In genomic region chr4:155787113-155787710, GRCh38 we compare ENCODE assay signal across 8 cellular contexts. TPM values are rescaled to one million over a fixed set of nuclear protein-coding genes. Genes with fewer than 3 reads are reported as not detected.
DNase-seq lines count a peak whose midpoint lies in the region; ATAC-seq and TF ChIP-seq lines count a peak whose summit lies in the region.

No MANE protein-coding gene starts in this region.

- no peaks in the 10 kb centered on the region for H3K36me3 Mint-ChIP-seq in CD4-positive, alpha-beta memory T cell
- no peaks in the 10 kb centered on the region for H3K36me3 Mint-ChIP-seq in activated CD8-positive, alpha-beta T cell treated with anti-CD3 and anti-CD28 coated beads for 36 hours (ENCODE audit: low read depth)
- no peaks in the 10 kb centered on the region for H3K36me3 Mint-ChIP-seq in stimulated activated effector memory CD8-positive, alpha-beta T cell treated with anti-CD3 and anti-CD28 coated beads, Interleukin-12 subunit alpha, Interleukin-12 subunit beta, amount 100 ng/mL, for 72 hours

- POLR2A ChIA-PET in CD4-positive, alpha-beta memory T cell (lab: Charles Lee; ENCODE audit: partially characterized antibody) = interaction anchor here (0.6 kb wide), 1 partner anchor 1346 kb away, joined by 4 read pairs; no protein-coding TSS in a partner anchor
- POLR2A ChIA-PET in activated CD8-positive, alpha-beta T cell treated with anti-CD3 and anti-CD28 coated beads for 36 hours (lab: Charles Lee) = no interaction called here

- no peaks in the 10 kb centered on the region for H3K9me3 ChIP-seq in CD4-positive, alpha-beta memory T cell (ENCODE audit: control insufficient read depth in 1 of 2, low read length in 2 of 2)
- H3K9me3 ChIP-seq in right atrium auricular region = no peaks in the 10 kb centered on the region

- ATAC-seq in GM18858 (IDR thresholded peaks at IDR 0.05; ENCODE audit: unreplicated experiment) (peak; percentile 97), HG02943 (IDR thresholded peaks at IDR 0.05; ENCODE audit: low read depth, unreplicated experiment) (peak; percentile 93)
- peak; percentile 87 for ATAC-seq in activated CD8-positive, alpha-beta T cell treated with anti-CD3 and anti-CD28 coated beads for 36 hours
- ATAC-seq in stimulated activated effector memory CD8-positive, alpha-beta T cell treated with anti-CD3 and anti-CD28 coated beads, Interleukin-12 subunit alpha, Interleukin-12 subunit beta, amount 100 ng/mL, for 72 hours = peak; percentile 57

- no peak overlapping the region for H3K4me3 ChIP-seq in CD4-positive, alpha-beta memory T cell (ENCODE audit: low read length in 2 of 2)
- H3K4me3 ChIP-seq in right atrium auricular region = no peak overlapping the region

- H3K27ac ChIP-seq in CD4-positive, alpha-beta memory T cell (ENCODE audit: low read depth, low read length) = no peak overlapping the region
- no peak overlapping the region for H3K27ac ChIP-seq in right atrium auricular region

- peak overlapping the region in 1 of 8 donors; percentile 27 for H3K4me3 Mint-ChIP-seq in CD4-positive, alpha-beta memory T cell
- H3K4me3 Mint-ChIP-seq in activated CD8-positive, alpha-beta T cell treated with anti-CD3 and anti-CD28 coated beads for 36 hours = no peak overlapping the region
- no peak overlapping the region for H3K4me3 Mint-ChIP-seq in stimulated activated effector memory CD8-positive, alpha-beta T cell treated with anti-CD3 and anti-CD28 coated beads, Interleukin-12 subunit alpha, Interleukin-12 subunit beta, amount 100 ng/mL, for 72 hours

- DNase-seq in CD4-positive, alpha-beta memory T cell = peak in 3 of 5 donors; percentile 4 to 15 (median 13)
- DNase-seq in NCI-H2029 (lab: John Stamatoyannopoulos, UW) (peak; percentile 33), right atrium auricular region (ENCODE audit: low spot score) (no peak), NK-92 (lab: John Stamatoyannopoulos, UW; ENCODE audit: unreplicated experiment) (no peak)
- peak; percentile 10 for DNase-seq in activated CD8-positive, alpha-beta T cell treated with anti-CD3 and anti-CD28 coated beads for 36 hours
- DNase-seq in stimulated activated effector memory CD8-positive, alpha-beta T cell treated with anti-CD3 and anti-CD28 coated beads, Interleukin-12 subunit alpha, Interleukin-12 subunit beta, amount 100 ng/mL, for 72 hours (ENCODE audit: low spot score in 2 of 2) = no peak

- intact Hi-C loops in CD4-positive, alpha-beta memory T cell (cut with micrococcal nuclease) = loop anchor here (10.0 kb wide), 1 partner anchor 1232 kb away; the partner anchor contains the start of gene PLRG1
- intact Hi-C loops in activated CD8-positive, alpha-beta T cell treated with anti-CD3 and anti-CD28 coated beads for 36 hours (cut with micrococcal nuclease) = loop anchor here (1.0 to 2.0 kb wide), 2 partner anchors 258 to 345 kb away; no protein-coding TSS in a partner anchor

- TF ChIP-seq CTCF in activated CD8-positive, alpha-beta T cell treated with anti-CD3 and anti-CD28 coated beads for 36 hours (IDR thresholded peaks at IDR 0.05) = peak; percentile 57
- TF ChIP-seq CTCF in right atrium auricular region (IDR thresholded peaks at IDR 0.05) = peak; percentile 61 to 84

- no peaks in the 10 kb centered on the region for H3K27me3 ChIP-seq in CD4-positive, alpha-beta memory T cell (ENCODE audit: insufficient read depth, low read length)
- H3K27me3 ChIP-seq in right atrium auricular region = no peaks in the 10 kb centered on the region

- CTCF ChIA-PET in CD4-positive, alpha-beta memory T cell (lab: Charles Lee; ENCODE audit: partially characterized antibody) = interaction anchor here (0.6 to 1.5 kb wide), 4 partner anchors 12 to 346 kb away, joined by 3 to 6 read pairs (median 4); no protein-coding TSS in a partner anchor
- CTCF ChIA-PET in activated CD8-positive, alpha-beta T cell treated with anti-CD3 and anti-CD28 coated beads for 36 hours (lab: Charles Lee) = interaction anchor here (0.6 to 1.6 kb wide), 19 partner anchors 8 to 980 kb away, joined by 3 to 8 read pairs (median 4); partner anchors contain the start of gene CTSO

- no peaks in the 10 kb centered on the region for H3K36me3 ChIP-seq in CD4-positive, alpha-beta memory T cell (ENCODE audit: insufficient read depth, low read length)
- no peaks in the 10 kb centered on the region for H3K36me3 ChIP-seq in right atrium auricular region

- H3K27ac Mint-ChIP-seq in CD4-positive, alpha-beta memory T cell = no peak overlapping the region
- H3K27ac Mint-ChIP-seq in activated CD8-positive, alpha-beta T cell treated with anti-CD3 and anti-CD28 coated beads for 36 hours = no peak overlapping the region
- no peak overlapping the region for H3K27ac Mint-ChIP-seq in stimulated activated effector memory CD8-positive, alpha-beta T cell treated with anti-CD3 and anti-CD28 coated beads, Interleukin-12 subunit alpha, Interleukin-12 subunit beta, amount 100 ng/mL, for 72 hours

- no peaks in the 10 kb centered on the region for H3K4me1 ChIP-seq in CD4-positive, alpha-beta memory T cell (ENCODE audit: insufficient read depth, low read length)
- H3K4me1 ChIP-seq in right atrium auricular region = no peaks in the 10 kb centered on the region

- H3K9me3 Mint-ChIP-seq in CD4-positive, alpha-beta memory T cell = no peaks in the 10 kb centered on the region
- no peaks in the 10 kb centered on the region for H3K9me3 Mint-ChIP-seq in activated CD8-positive, alpha-beta T cell treated with anti-CD3 and anti-CD28 coated beads for 36 hours
- H3K9me3 Mint-ChIP-seq in stimulated activated effector memory CD8-positive, alpha-beta T cell treated with anti-CD3 and anti-CD28 coated beads, Interleukin-12 subunit alpha, Interleukin-12 subunit beta, amount 100 ng/mL, for 72 hours = no peaks in the 10 kb centered on the region

- peaks cover 0 to 8% (median 2%) of the 10 kb centered on the region in 4 donors for H3K4me1 Mint-ChIP-seq in CD4-positive, alpha-beta memory T cell
- no peaks in the 10 kb centered on the region for H3K4me1 Mint-ChIP-seq in activated CD8-positive, alpha-beta T cell treated with anti-CD3 and anti-CD28 coated beads for 36 hours (ENCODE audit: low read depth)
- H3K4me1 Mint-ChIP-seq in stimulated activated effector memory CD8-positive, alpha-beta T cell treated with anti-CD3 and anti-CD28 coated beads, Interleukin-12 subunit alpha, Interleukin-12 subunit beta, amount 100 ng/mL, for 72 hours = no peaks in the 10 kb centered on the region

- peaks cover 1 to 5% of the 10 kb centered on the region in 2 donors for H3K27me3 Mint-ChIP-seq in CD4-positive, alpha-beta memory T cell
- peaks cover 4% of the 10 kb centered on the region for H3K27me3 Mint-ChIP-seq in activated CD8-positive, alpha-beta T cell treated with anti-CD3 and anti-CD28 coated beads for 36 hours

RNA-seq across cellular contexts. Expression of gene GUCY1B1, which starts 28.4 kb away (rescaled TPM):
- total RNA-seq in CD4-positive, alpha-beta memory T cell = not detected
- not detected for polyA plus RNA-seq in CD4-positive, alpha-beta memory T cell
- total RNA-seq in activated CD8-positive, alpha-beta T cell treated with anti-CD3 and anti-CD28 coated beads for 36 hours = under 1 TPM; 0.16 to 0.27 TPM
- 10 to 100 TPM; 11.3 to 15.0 TPM for total RNA-seq in right atrium auricular region

Comparison
In these comparisons a context has a peak if more than half of its experiments do, and no peak if none do; other contexts are left out.
1. DNase-seq: peak in CD4-positive, alpha-beta memory T cell (3 of 5), NCI-H2029 (single experiment) and activated CD8-positive, alpha-beta T cell treated with anti-CD3 and anti-CD28 coated beads for 36 hours (single experiment); none in right atrium auricular region (single experiment), stimulated activated effector memory CD8-positive, alpha-beta T cell treated with anti-CD3 and anti-CD28 coated beads, Interleukin-12 subunit alpha, Interleukin-12 subunit beta, amount 100 ng/mL, for 72 hours (0 of 2) and NK-92 (single experiment).
2. RNA of gene GUCY1B1, which starts 28.4 kb away (total RNA-seq): 11.3 to 15.0 TPM in right atrium auricular region; 0.16 to 0.27 TPM in activated CD8-positive, alpha-beta T cell treated with anti-CD3 and anti-CD28 coated beads for 36 hours and not detected in CD4-positive, alpha-beta memory T cell; every median in the first group is over 4 times any median in the second.
3. Peak in every context shown above with its lines, with median percentiles within 50 percentile points of each other: ATAC-seq.